ENCODE assay signal across 14 cellular contexts in genomic region chr17:2435852-2436251, GRCh38. TPM values are rescaled to one million over a fixed set of nuclear protein-coding genes. Genes with fewer than 3 reads are reported as not detected.
DNase-seq lines count a peak whose midpoint lies in the region; ATAC-seq and TF ChIP-seq lines count a peak whose summit lies in the region.
"Had no signal": no experiment of that assay in that cellular context is flagged by ENCODE, and none has a peak within 500 bp of the region (broad histone marks: within the 10 kb centered on the region; RNA-seq: fewer than 3 reads in every experiment).

No MANE protein-coding gene starts in this region.

- H3K27ac ChIP-seq in mesodermal cell (ENCODE audit: low read depth, low read length, severe bottlenecking), result peak overlapping the region; percentile 94
- H3K27ac ChIP-seq: right atrium auricular region, upper lobe of left lung had no signal

- ATAC-seq in SK-N-SH treated with all-trans-retinoic acid at 6 μM for 48 hours (no peak), HG03045 (IDR thresholded peaks at IDR 0.05; ENCODE audit: unreplicated experiment) (no peak), HG03439 (IDR thresholded peaks at IDR 0.05; ENCODE audit: unreplicated experiment) (no peak), GM18868 (IDR thresholded peaks at IDR 0.05; ENCODE audit: unreplicated experiment) (no peak)

- WGBS in mesodermal cell (ENCODE audit: insufficient coverage in 2 of 2), 2 experiments, result 81 to 88% methylated on average over 7 of the region's 9 CpGs

- DNase-seq in DMS79 treated with DMSO at 0.1 percent for 48 hours (lab: John Stamatoyannopoulos, UW) (peak; percentile 96), NCI-H1694 treated with DMSO at 0.1 percent for 48 hours (lab: John Stamatoyannopoulos, UW) (peak; percentile 47), SHP77 treated with DMSO at 0.1 percent for 48 hours (lab: John Stamatoyannopoulos, UW) (peak; percentile 92)
- DNase-seq: activated CD4-positive, alpha-beta T cell treated with anti-CD3 and anti-CD28 coated beads, Interleukin-2, amount 50 U/mL, for 1 hour; adrenal gland; effector memory CD4-positive, alpha-beta T cell; upper lobe of left lung had no signal

- peaks cover 68% of the 10 kb centered on the region for H3K36me3 ChIP-seq in mesodermal cell (ENCODE audit: control insufficient read depth, insufficient read depth, low read length)

- H3K9me3 ChIP-seq in mesodermal cell (ENCODE audit: control insufficient read depth, low read length), result no peaks in the 10 kb centered on the region
- H3K9me3 ChIP-seq: adrenal gland, right atrium auricular region, upper lobe of left lung had no signal

- no peak overlapping the region for H3K4me3 ChIP-seq in mesodermal cell (ENCODE audit: extremely low read depth, insufficient read depth, low read length, poor library complexity, severe bottlenecking)
- H3K4me3 ChIP-seq: adrenal gland, hepatocyte, right atrium auricular region, upper lobe of left lung had no signal

- peaks cover 27% of the 10 kb centered on the region for H3K4me1 ChIP-seq in mesodermal cell (ENCODE audit: control insufficient read depth, insufficient read depth, low read length, poor library complexity, severe bottlenecking)
- H3K4me1 ChIP-seq: adrenal gland, right atrium auricular region had no signal

TF ChIP-seq in SK-N-SH treated with all-trans-retinoic acid at 6 μM for 48 hours, 23 proteins besides CTCF, POLR2A, EP300 and RAD21:
- TF ChIP-seq CSDC2 (CRISPR knock-in tag; IDR thresholded peaks at IDR 0.05), result no peak
- TF ChIP-seq ZNF8 (CRISPR knock-in tag; IDR thresholded peaks at IDR 0.05), result no peak
- no peak for TF ChIP-seq ZNF565 (CRISPR knock-in tag; conservative IDR thresholded peaks at IDR 0.05; ENCODE audit: low read depth)
- no peak for TF ChIP-seq BACH2 (CRISPR knock-in tag; IDR thresholded peaks at IDR 0.05; ENCODE audit: borderline replicate concordance)
- TF ChIP-seq CREB5 (CRISPR knock-in tag; IDR thresholded peaks at IDR 0.05; ENCODE audit: low read depth), result no peak
- no peak for TF ChIP-seq RARB (CRISPR knock-in tag; IDR thresholded peaks at IDR 0.05)
- no peak for TF ChIP-seq OSR1 (CRISPR knock-in tag; IDR thresholded peaks at IDR 0.05)
- TF ChIP-seq ZNF70 (CRISPR knock-in tag; IDR thresholded peaks at IDR 0.05), result no peak
- no peak for TF ChIP-seq GLIS3 (CRISPR knock-in tag; IDR thresholded peaks at IDR 0.05)
- no peak for TF ChIP-seq ZFP30 (CRISPR knock-in tag; IDR thresholded peaks at IDR 0.05)
- TF ChIP-seq PPARA (CRISPR knock-in tag; IDR thresholded peaks at IDR 0.05; ENCODE audit: borderline replicate concordance), result no peak
- no peak for TF ChIP-seq ISL1 (CRISPR knock-in tag; IDR thresholded peaks at IDR 0.05)
- TF ChIP-seq ARNTL (CRISPR knock-in tag; IDR thresholded peaks at IDR 0.05; ENCODE audit: borderline replicate concordance, low read depth), result no peak
- TF ChIP-seq TCF4 (CRISPR knock-in tag; IDR thresholded peaks at IDR 0.05; ENCODE audit: borderline replicate concordance), result no peak

RNA-seq across cellular contexts. Expression of gene MNT, which starts 35.0 kb away (rescaled TPM):
- polyA plus RNA-seq in mesodermal cell (2013, experiment 1 of 2), result 15.3 TPM
- polyA plus RNA-seq in mesodermal cell (2013, experiment 2 of 2), result 12.7 TPM
